Comparison of ENCODE assay signal across 1 cellular context in the genomic region with DNA sequence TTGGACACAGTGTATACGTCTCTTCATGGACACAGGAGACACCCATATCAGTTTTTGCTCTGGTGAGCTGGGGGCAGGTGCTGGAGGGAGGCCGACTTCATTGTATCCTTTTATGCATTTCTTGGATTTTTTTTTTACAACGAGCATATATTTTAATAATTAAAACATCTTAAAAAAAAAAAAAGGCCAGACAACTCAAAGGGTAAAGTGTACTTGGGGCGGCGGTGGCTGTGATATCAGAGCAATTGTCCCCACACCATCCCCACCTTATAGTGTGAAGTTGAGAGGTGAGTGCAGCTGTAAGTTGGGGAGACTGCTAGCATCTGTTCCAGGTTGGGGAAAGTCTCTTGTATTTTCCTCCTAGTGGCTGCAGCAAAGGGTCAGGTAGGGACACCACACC.
TF ChIP-seq lines count a peak whose summit lies in the region.

No MANE protein-coding gene starts in this region.

TF ChIP-seq in GM23338, 12 proteins besides CTCF, POLR2A, EP300 and RAD21:
- TF ChIP-seq, protein P1, sequence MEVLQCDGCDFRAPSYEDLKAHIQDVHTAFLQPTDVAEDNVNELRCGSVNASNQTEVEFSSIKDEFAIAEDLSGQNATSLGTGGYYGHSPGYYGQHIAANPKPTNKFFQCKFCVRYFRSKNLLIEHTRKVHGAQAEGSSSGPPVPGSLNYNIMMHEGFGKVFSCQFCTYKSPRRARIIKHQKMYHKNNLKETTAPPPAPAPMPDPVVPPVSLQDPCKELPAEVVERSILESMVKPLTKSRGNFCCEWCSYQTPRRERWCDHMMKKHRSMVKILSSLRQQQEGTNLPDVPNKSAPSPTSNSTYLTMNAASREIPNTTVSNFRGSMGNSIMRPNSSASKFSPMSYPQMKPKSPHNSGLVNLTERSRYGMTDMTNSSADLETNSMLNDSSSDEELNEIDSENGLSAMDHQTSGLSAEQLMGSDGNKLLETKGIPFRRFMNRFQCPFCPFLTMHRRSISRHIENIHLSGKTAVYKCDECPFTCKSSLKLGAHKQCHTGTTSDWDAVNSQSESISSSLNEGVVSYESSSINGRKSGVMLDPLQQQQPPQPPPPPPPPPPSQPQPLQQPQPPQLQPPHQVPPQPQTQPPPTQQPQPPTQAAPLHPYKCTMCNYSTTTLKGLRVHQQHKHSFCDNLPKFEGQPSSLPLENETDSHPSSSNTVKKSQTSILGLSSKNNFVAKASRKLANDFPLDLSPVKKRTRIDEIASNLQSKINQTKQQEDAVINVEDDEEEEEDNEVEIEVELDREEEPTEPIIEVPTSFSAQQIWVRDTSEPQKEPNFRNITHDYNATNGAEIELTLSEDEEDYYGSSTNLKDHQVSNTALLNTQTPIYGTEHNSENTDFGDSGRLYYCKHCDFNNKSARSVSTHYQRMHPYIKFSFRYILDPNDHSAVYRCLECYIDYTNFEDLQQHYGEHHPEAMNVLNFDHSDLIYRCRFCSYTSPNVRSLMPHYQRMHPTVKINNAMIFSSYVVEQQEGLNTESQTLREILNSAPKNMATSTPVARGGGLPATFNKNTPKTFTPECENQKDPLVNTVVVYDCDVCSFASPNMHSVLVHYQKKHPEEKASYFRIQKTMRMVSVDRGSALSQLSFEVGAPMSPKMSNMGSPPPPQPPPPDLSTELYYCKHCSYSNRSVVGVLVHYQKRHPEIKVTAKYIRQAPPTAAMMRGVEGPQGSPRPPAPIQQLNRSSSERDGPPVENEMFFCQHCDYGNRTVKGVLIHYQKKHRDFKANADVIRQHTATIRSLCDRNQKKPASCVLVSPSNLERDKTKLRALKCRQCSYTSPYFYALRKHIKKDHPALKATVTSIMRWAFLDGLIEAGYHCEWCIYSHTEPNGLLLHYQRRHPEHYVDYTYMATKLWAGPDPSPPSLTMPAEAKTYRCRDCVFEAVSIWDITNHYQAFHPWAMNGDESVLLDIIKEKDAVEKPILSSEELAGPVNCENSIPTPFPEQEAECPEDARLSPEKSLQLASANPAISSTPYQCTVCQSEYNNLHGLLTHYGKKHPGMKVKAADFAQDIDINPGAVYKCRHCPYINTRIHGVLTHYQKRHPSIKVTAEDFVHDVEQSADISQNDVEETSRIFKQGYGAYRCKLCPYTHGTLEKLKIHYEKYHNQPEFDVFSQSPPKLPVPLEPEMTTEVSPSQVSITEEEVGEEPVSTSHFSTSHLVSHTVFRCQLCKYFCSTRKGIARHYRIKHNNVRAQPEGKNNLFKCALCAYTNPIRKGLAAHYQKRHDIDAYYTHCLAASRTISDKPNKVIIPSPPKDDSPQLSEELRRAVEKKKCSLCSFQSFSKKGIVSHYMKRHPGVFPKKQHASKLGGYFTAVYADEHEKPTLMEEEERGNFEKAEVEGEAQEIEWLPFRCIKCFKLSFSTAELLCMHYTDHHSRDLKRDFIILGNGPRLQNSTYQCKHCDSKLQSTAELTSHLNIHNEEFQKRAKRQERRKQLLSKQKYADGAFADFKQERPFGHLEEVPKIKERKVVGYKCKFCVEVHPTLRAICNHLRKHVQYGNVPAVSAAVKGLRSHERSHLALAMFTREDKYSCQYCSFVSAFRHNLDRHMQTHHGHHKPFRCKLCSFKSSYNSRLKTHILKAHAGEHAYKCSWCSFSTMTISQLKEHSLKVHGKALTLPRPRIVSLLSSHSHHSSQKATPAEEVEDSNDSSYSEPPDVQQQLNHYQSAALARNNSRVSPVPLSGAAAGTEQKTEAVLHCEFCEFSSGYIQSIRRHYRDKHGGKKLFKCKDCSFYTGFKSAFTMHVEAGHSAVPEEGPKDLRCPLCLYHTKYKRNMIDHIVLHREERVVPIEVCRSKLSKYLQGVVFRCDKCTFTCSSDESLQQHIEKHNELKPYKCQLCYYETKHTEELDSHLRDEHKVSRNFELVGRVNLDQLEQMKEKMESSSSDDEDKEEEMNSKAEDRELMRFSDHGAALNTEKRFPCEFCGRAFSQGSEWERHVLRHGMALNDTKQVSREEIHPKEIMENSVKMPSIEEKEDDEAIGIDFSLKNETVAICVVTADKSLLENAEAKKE (CRISPR knock-in tag; IDR thresholded peaks at IDR 0.05) = no peak
- no peak for TF ChIP-seq POLR2AphosphoS5 (IDR thresholded peaks at IDR 0.05; ENCODE audit: low read depth)
- no peak for TF ChIP-seq NANOG (IDR thresholded peaks at IDR 0.05; ENCODE audit: borderline replicate concordance)
